ENCODE assay signal across 8 cellular contexts in genomic region chrX:54529559-54530357, GRCh38. TPM values are rescaled to one million over a fixed set of nuclear protein-coding genes. Genes with fewer than 3 reads are reported as not detected.
DNase-seq lines count a peak whose midpoint lies in the region; ATAC-seq and TF ChIP-seq lines count a peak whose summit lies in the region.

GNL3L (plus strand) TSS chrX:54530219; CDS start chrX:54532567, 2,348 bp downstream.

- intact Hi-C loops in right lobe of liver (cut with DNase I) = no loop called here

- no peaks in the 10 kb centered on the region for H3K9me3 ChIP-seq in right lobe of liver

- DNase-seq in C1 segment of cervical spinal cord (lab: John Stamatoyannopoulos, UW) (peak; percentile 35 to 87 (median 76)), NCI-H774 (lab: John Stamatoyannopoulos, UW) (peak; percentile 69), dermis microvascular lymphatic vessel endothelial cell (ENCODE audit: low read depth in 2 of 2) (peak; percentile 65 to 87), right lobe of liver (peak; percentile 88 to 93 (median 89))
- DNase-seq in activated CD4-positive, alpha-beta T cell treated with anti-CD3 and anti-CD28 coated beads, Interleukin-2, amount 50 U/mL, for 4 hours = peak; percentile 73 to 78
- DNase-seq in stimulated activated CD4-positive, alpha-beta T cell treated with anti-CD3 and anti-CD28 coated beads, Interleukin-4, amount 100 ng/mL, for 24 hours = peak; percentile 82

- peak within 1 kb of the TSS; percentile 49 to 71 (median 68) for H3K4me3 ChIP-seq in right lobe of liver

- TF ChIP-seq POLR2A in right lobe of liver (IDR thresholded peaks at IDR 0.05) = peak; percentile 45

- ATAC-seq in GM19397 (IDR thresholded peaks at IDR 0.05; ENCODE audit: unreplicated experiment) (peak; percentile 87), HG03571 (IDR thresholded peaks at IDR 0.05; ENCODE audit: unreplicated experiment) (peak; percentile 86), right lobe of liver (peak; percentile 94 to 96 (median 96))

- no peaks in the 10 kb centered on the region for H3K36me3 ChIP-seq in right lobe of liver

- no peak for TF ChIP-seq CTCF in right lobe of liver (IDR thresholded peaks at IDR 0.05)

- H3K4me1 ChIP-seq in right lobe of liver = peaks cover 0 to 3% (median 0%) of the 10 kb centered on the region in 4 donors

- H3K27ac ChIP-seq in right lobe of liver = peak within 1 kb of the TSS; percentile 61 to 64 (median 63)

- no peaks in the 10 kb centered on the region for H3K27me3 ChIP-seq in right lobe of liver

- WGBS in right lobe of liver (ENCODE audit: insufficient coverage, low coverage, low lambda C conversion rate, missing lambda C conversion rate) = 27% methylated on average over 13 of the region's 50 CpGs

RNA-seq across cellular contexts. Expression of gene GNL3L, which starts in this region (rescaled TPM):
- 24.9 and 25.3 TPM in 2 replicates for total RNA-seq in dermis microvascular lymphatic vessel endothelial cell
- 10 to 100 TPM in 4 of 6 experiments, 1 to 10 TPM in 2; 7.8 to 14.0 (median 11.9) TPM for total RNA-seq in right lobe of liver

Comparison
In these comparisons a context has a peak if more than half of its experiments do, and no peak if none do; other contexts are left out.
1. Peak in every context shown above with its lines: DNase-seq, ATAC-seq, H3K4me3 ChIP-seq and H3K27ac ChIP-seq.